In genomic region chr16:2339521-2340484, GRCh38 we compare ENCODE assay signal across 1 cellular context.
A peak's percentile ranks its signal among the peaks of the same experiment; 100 is the strongest.
TF ChIP-seq lines count a peak whose summit lies in the region.

No MANE protein-coding gene starts in this region.

TF ChIP-seq in HEK293, 187 proteins besides CTCF, POLR2A, EP300 and RAD21 (continued from another document and continues in another):
- no peak for TF ChIP-seq PRDM2 (tag by site-specific recombination; IDR thresholded peaks at IDR 0.05; ENCODE audit: borderline replicate concordance)
- no peak for TF ChIP-seq ZNF140 (tag by site-specific recombination; IDR thresholded peaks at IDR 0.05)
- no peak for TF ChIP-seq HOXD13 (CRISPR knock-in tag; IDR thresholded peaks at IDR 0.05; ENCODE audit: borderline replicate concordance)
- no peak for TF ChIP-seq IKZF3 (tag by site-specific recombination; IDR thresholded peaks at IDR 0.05)
- TF ChIP-seq ZFP69B (tag by site-specific recombination; IDR thresholded peaks at IDR 0.05) = no peak; the same call in 1 of the 2 replicates
- TF ChIP-seq ZBTB49 (tag by site-specific recombination; IDR thresholded peaks at IDR 0.05; ENCODE audit: low read depth) = no peak
- peak; percentile 46 for TF ChIP-seq ZIC2 (tag by site-specific recombination; IDR thresholded peaks at IDR 0.05)
- TF ChIP-seq PRDM10 (tag by site-specific recombination; IDR thresholded peaks at IDR 0.05) = no peak; the same call in 1 of the 2 replicates
- TF ChIP-seq MZF1 (tag by site-specific recombination; IDR thresholded peaks at IDR 0.05; ENCODE audit: borderline replicate concordance) = no peak
- TF ChIP-seq SP2 (tag by site-specific recombination; IDR thresholded peaks at IDR 0.05) = no peak
- TF ChIP-seq ZEB2 (tag by site-specific recombination; IDR thresholded peaks at IDR 0.05) = peak; percentile 75
- TF ChIP-seq ZNF791 (tag by site-specific recombination; IDR thresholded peaks at IDR 0.05) = no peak
- TF ChIP-seq ZNF26 (tag by site-specific recombination; IDR thresholded peaks at IDR 0.05) = no peak
- no peak; the same call in 1 of the 2 replicates for TF ChIP-seq ZNF837 (tag by site-specific recombination; IDR thresholded peaks at IDR 0.05)
- peak; percentile 66 for TF ChIP-seq KLF9 (tag by site-specific recombination; IDR thresholded peaks at IDR 0.05; ENCODE audit: low read depth)
- no peak for TF ChIP-seq ZNF670 (tag by site-specific recombination; IDR thresholded peaks at IDR 0.05; ENCODE audit: low read depth)
- TF ChIP-seq ZNF335 (tag by site-specific recombination; conservative IDR thresholded peaks at IDR 0.05) = peak; percentile 95
- TF ChIP-seq ZNF626 (tag by site-specific recombination; IDR thresholded peaks at IDR 0.05) = no peak
- TF ChIP-seq RBAK (tag by site-specific recombination; IDR thresholded peaks at IDR 0.05) = no peak
- no peak; the same call in 1 of the 2 replicates for TF ChIP-seq ZNF18 (tag by site-specific recombination; IDR thresholded peaks at IDR 0.05)
- TF ChIP-seq KLF16 (tag by site-specific recombination; IDR thresholded peaks at IDR 0.05) = peak; percentile 81; the same call in 1 of the 2 replicates
- no peak for TF ChIP-seq ZNF610 (tag by site-specific recombination; IDR thresholded peaks at IDR 0.05; ENCODE audit: borderline replicate concordance)
- no peak for TF ChIP-seq ZBTB48 (tag by site-specific recombination; IDR thresholded peaks at IDR 0.05)
- TF ChIP-seq MEIS1 (CRISPR knock-in tag; IDR thresholded peaks at IDR 0.05; ENCODE audit: borderline replicate concordance) = no peak
- TF ChIP-seq ZBTB7A (tag by site-specific recombination; IDR thresholded peaks at IDR 0.05; ENCODE audit: low read depth) = 0 out of 2 replicates have a peak, but pooled peaks have one; percentile 16
- no peak for TF ChIP-seq ZNF404 (tag by site-specific recombination; IDR thresholded peaks at IDR 0.05)
- TF ChIP-seq ZNF629 (tag by site-specific recombination; IDR thresholded peaks at IDR 0.05) = 0 out of 2 replicates have a peak, but pooled peaks have one; percentile 32
- TF ChIP-seq ZNF362 (tag by site-specific recombination; IDR thresholded peaks at IDR 0.05) = no peak
- TF ChIP-seq ZBTB1 (tag by site-specific recombination; IDR thresholded peaks at IDR 0.05) = no peak
- TF ChIP-seq ZNF560 (tag by site-specific recombination; IDR thresholded peaks at IDR 0.05; ENCODE audit: borderline replicate concordance) = no peak
- TF ChIP-seq ZNF768 (tag by site-specific recombination; IDR thresholded peaks at IDR 0.05) = no peak
- TF ChIP-seq ZNF701 (tag by site-specific recombination; IDR thresholded peaks at IDR 0.05) = no peak
- TF ChIP-seq ZSCAN23 (tag by site-specific recombination; IDR thresholded peaks at IDR 0.05) = no peak
- no peak for TF ChIP-seq ZNF830 (tag by site-specific recombination; IDR thresholded peaks at IDR 0.05; ENCODE audit: low read depth)
- TF ChIP-seq ZNF274 (IDR thresholded peaks at IDR 0.05; ENCODE audit: low read length) = no peak
- TF ChIP-seq ZNF274 (tag by site-specific recombination; IDR thresholded peaks at IDR 0.05; ENCODE audit: borderline replicate concordance) = no peak
- no peak for TF ChIP-seq ZNF623 (tag by site-specific recombination; IDR thresholded peaks at IDR 0.05)
- TF ChIP-seq ZNF416 (tag by site-specific recombination; IDR thresholded peaks at IDR 0.05) = no peak
- TF ChIP-seq KLF7 (tag by site-specific recombination; IDR thresholded peaks at IDR 0.05; ENCODE audit: borderline replicate concordance) = 0 out of 2 replicates have a peak, but pooled peaks have one; percentile 32
- TF ChIP-seq ZNF132 (tag by site-specific recombination; IDR thresholded peaks at IDR 0.05; ENCODE audit: borderline replicate concordance) = no peak
- no peak for TF ChIP-seq ZNF16 (tag by site-specific recombination; IDR thresholded peaks at IDR 0.05; ENCODE audit: low read depth)
- no peak for TF ChIP-seq ZNF146 (tag by site-specific recombination; IDR thresholded peaks at IDR 0.05)
- TF ChIP-seq ZNF513 (tag by site-specific recombination; IDR thresholded peaks at IDR 0.05) = no peak
- no peak for TF ChIP-seq ZNF114 (tag by site-specific recombination; IDR thresholded peaks at IDR 0.05)
- no peak for TF ChIP-seq ZNF707 (tag by site-specific recombination; IDR thresholded peaks at IDR 0.05)
- TF ChIP-seq GLIS2 (tag by site-specific recombination; IDR thresholded peaks at IDR 0.05) = no peak
- TF ChIP-seq ZNF664 (tag by site-specific recombination; IDR thresholded peaks at IDR 0.05) = no peak
- TF ChIP-seq ZNF530 (tag by site-specific recombination; IDR thresholded peaks at IDR 0.05; ENCODE audit: low read depth) = no peak
- TF ChIP-seq ZNF221 (tag by site-specific recombination; IDR thresholded peaks at IDR 0.05; ENCODE audit: borderline replicate concordance) = no peak
